13 cellular contexts compared by ENCODE assay signal in genomic region chr4:7906171-7906581, GRCh38. TPM values are rescaled to one million over a fixed set of nuclear protein-coding genes. Genes with fewer than 3 reads are reported as not detected.
DNase-seq lines count a peak whose midpoint lies in the region; ATAC-seq, FAIRE-seq and TF ChIP-seq lines count a peak whose summit lies in the region.
"Had no signal": no experiment of that assay in that cellular context is flagged by ENCODE, and none has a peak within 500 bp of the region (broad histone marks: within the 10 kb centered on the region; RNA-seq: fewer than 3 reads in every experiment).

No MANE protein-coding gene starts in this region.

- no peak overlapping the region for H3K18ac ChIP-seq in trophoblast cell (ENCODE audit: low read length)

- TF ChIP-seq CTCF in Panc1 (IDR thresholded peaks at IDR 0.05) (no peak), lower lobe of right lung (IDR thresholded peaks at IDR 0.05) (no peak), tibial nerve (IDR thresholded peaks at IDR 0.05) (no peak)

- POLR2A ChIA-PET in Panc1 (lab: Charles Lee) = no interaction called here

- no peak for DNase-seq in Panc1 (ENCODE audit: low read depth, low spot score)
- no peak for DNase-seq in caudate nucleus (lab: John Stamatoyannopoulos, UW)
- no peak for DNase-seq in lower lobe of right lung
- no peak for DNase-seq in tibial nerve (ENCODE audit: low spot score in 2 of 2)
- no peak for DNase-seq in posterior cingulate gyrus
- DNase-seq in H54 (ENCODE audit: insufficient read length, low spot score) = no peak
- no peak for DNase-seq in NCI-H1436 treated with DMSO at 0.1 percent for 48 hours (lab: John Stamatoyannopoulos, UW)
- no peak for DNase-seq in trophoblast cell
- DNase-seq: activated CD4-positive, alpha-beta T cell treated with anti-CD3 and anti-CD28 coated beads, Interleukin-2, amount 50 U/mL, for 1 hour; activated naive CD4-positive, alpha-beta T cell; effector CD8-positive, alpha-beta T cell; stimulated activated CD4-positive, alpha-beta T cell treated with anti-CD3 and anti-CD28 coated beads, Interleukin-12 subunit alpha, Interleukin-12 subunit beta, amount 100 ng/mL, for 4 hours; SW 1271 had no signal

- in situ Hi-C loops in Panc1 (cut with HindIII; ENCODE audit: low pct_unique_long_range_greater_than_20kb, low sequenced_read_pairs) = no loop called here

- H3K4ac ChIP-seq in trophoblast cell (ENCODE audit: low read depth, low read length) = no peak overlapping the region

- H3K14ac ChIP-seq in trophoblast cell (ENCODE audit: low read length) = no peak overlapping the region

- H3K23ac ChIP-seq in trophoblast cell (ENCODE audit: low read length) = no peak overlapping the region

- H2BK12ac ChIP-seq in trophoblast cell (ENCODE audit: low read length) = no peak overlapping the region

- peaks cover 8% of the 10 kb centered on the region for H3K79me2 ChIP-seq in trophoblast cell (ENCODE audit: control insufficient read depth, insufficient read depth, low read length, poor library complexity)

- no peak for FAIRE-seq in H54 (lab: Jason Lieb, UNC)

- CTCF ChIA-PET in Panc1 (lab: Charles Lee) = no interaction called here

- H3K4me2 ChIP-seq in trophoblast cell (ENCODE audit: low read length) = no peak overlapping the region

- H2AFZ ChIP-seq in trophoblast cell (ENCODE audit: insufficient read depth, low read length, poor library complexity) = no peak overlapping the region

- no peak for TF ChIP-seq EP300 in tibial nerve (IDR thresholded peaks at IDR 0.05)

- peak overlapping the region; percentile 6 to 8; a peak in 2 of 4 replicates for H3K4me3 ChIP-seq in Panc1 (ENCODE audit: low read depth in 2 of 2, low read length in 2 of 2)
- H3K4me3 ChIP-seq in lower lobe of right lung = no peak overlapping the region
- H3K4me3 ChIP-seq in tibial nerve = peak overlapping the region in 2 of 4 donors; percentile 2 to 15
- no peak overlapping the region for H3K4me3 ChIP-seq in trophoblast cell (ENCODE audit: low read depth, low read length)

- peaks cover 6% of the 10 kb centered on the region for H3K79me1 ChIP-seq in trophoblast cell (ENCODE audit: low read length)

- no TSS peak for BruUV-seq in Panc1 (replicated peaks; lab: Mats Ljungman, UMichigan)

- H2AK5ac ChIP-seq in trophoblast cell (ENCODE audit: low read length) = no peak overlapping the region

- H3K36me3 ChIP-seq in Panc1 (ENCODE audit: control insufficient read depth, insufficient read depth, low read length) = no peaks in the 10 kb centered on the region
- no peaks in the 10 kb centered on the region for H3K36me3 ChIP-seq in lower lobe of right lung
- no peaks in the 10 kb centered on the region for H3K36me3 ChIP-seq in tibial nerve
- H3K36me3 ChIP-seq in trophoblast cell (ENCODE audit: control insufficient read depth in 1 of 2, insufficient read depth in 2 of 2, low read length in 2 of 2) = no peaks in the 10 kb centered on the region

- H3K9ac ChIP-seq in trophoblast cell (ENCODE audit: low read length) = no peak overlapping the region

- TF ChIP-seq POLR2A in tibial nerve (IDR thresholded peaks at IDR 0.05) (no peak), H54 (IDR thresholded peaks at IDR 0.05; ENCODE audit: low read depth, low read length) (no peak)

- H2BK120ac ChIP-seq in trophoblast cell (ENCODE audit: insufficient read depth, low read length, poor library complexity) = no peak overlapping the region

- H2BK5ac ChIP-seq in trophoblast cell (ENCODE audit: low read depth, low read length, poor library complexity) = no peak overlapping the region

- H3K27me3 ChIP-seq in Panc1 (ENCODE audit: control insufficient read depth, insufficient read depth, low read length) (no peaks in the 10 kb centered on the region), lower lobe of right lung (ENCODE audit: low read depth) (no peaks in the 10 kb centered on the region), tibial nerve (no peaks in the 10 kb centered on the region), trophoblast cell (ENCODE audit: insufficient read depth, low read length) (no peaks in the 10 kb centered on the region)

- WGBS in tibial nerve, 2 donors = 20 to 32% methylated on average over 9 of the region's 9 CpGs
- no CpG with 5 or more reads among the region's 9 CpGs for WGBS in trophoblast cell (ENCODE audit: extremely low coverage, insufficient coverage, insufficient read length)

- no peak overlapping the region for H4K8ac ChIP-seq in trophoblast cell (ENCODE audit: low read depth, low read length)

- intact Hi-C loops in Panc1 (cut with micrococcal nuclease; ENCODE audit: unreplicated experiment) (no loop called here), lower lobe of right lung (cut with DNase I) (no loop called here), posterior cingulate gyrus (cut with DNase I) (no loop called here)

- peaks cover 99% of the 10 kb centered on the region for H3K4me1 ChIP-seq in Panc1 (ENCODE audit: control insufficient read depth, insufficient read depth, low read length)
- H3K4me1 ChIP-seq in lower lobe of right lung = peaks cover 27% of the 10 kb centered on the region
- peaks cover 0 to 93% (median 38%) of the 10 kb centered on the region in 4 donors for H3K4me1 ChIP-seq in tibial nerve
- H3K4me1 ChIP-seq in trophoblast cell (ENCODE audit: control insufficient read depth in 1 of 2, insufficient read depth in 2 of 2, low read length in 2 of 2) = peaks cover 12 to 21% of the 10 kb centered on the region in 2 experiments

- no peak overlapping the region for H4K12ac ChIP-seq in trophoblast cell (ENCODE audit: low read depth, low read length)

- no peak overlapping the region for H4K91ac ChIP-seq in trophoblast cell (ENCODE audit: low read depth, low read length)

- ATAC-seq in Panc1 (no peak), lower lobe of right lung (no peak)

- H3K27ac ChIP-seq in Panc1 (ENCODE audit: low read length) (peak overlapping the region; percentile 95), caudate nucleus (ENCODE audit: low read depth, low read length) (peak overlapping the region; percentile 82), lower lobe of right lung (peak overlapping the region; percentile 32), tibial nerve (peak overlapping the region; percentile 11 to 79 (median 42)), trophoblast cell (ENCODE audit: low read depth, low read length) (no peak overlapping the region)

- H3K9me3 ChIP-seq in Panc1 (ENCODE audit: control insufficient read depth, insufficient read depth, low read depth, low read length) (no peaks in the 10 kb centered on the region), lower lobe of right lung (no peaks in the 10 kb centered on the region), tibial nerve (no peaks in the 10 kb centered on the region), trophoblast cell (ENCODE audit: insufficient read depth, low read depth, low read length) (no peaks in the 10 kb centered on the region)

RNA-seq across cellular contexts. Expression of gene AFAP1, which starts 33.5 kb away (rescaled TPM):
- total RNA-seq in Panc1 (2021; ENCODE audit: unreplicated experiment) = 94.7 TPM
- 90.7 TPM for polyA plus RNA-seq in Panc1 (2012; ENCODE audit: insufficient read length)
- 21.0 TPM for total RNA-seq in lower lobe of right lung
- 10 to 100 TPM; 23.2 to 34.9 (median 32.1) TPM for total RNA-seq in tibial nerve
- 14.8 and 15.5 TPM in 2 replicates for polyA plus RNA-seq in trophoblast cell (2013)

Comparison
In these comparisons a context has a peak if more than half of its experiments do, and no peak if none do; other contexts are left out.
1. H3K4me3 ChIP-seq: peak in Panc1 (2 of 2); none in lower lobe of right lung (single experiment) and trophoblast cell (single experiment).